1 cellular context compared by ENCODE assay signal in the genomic region with DNA sequence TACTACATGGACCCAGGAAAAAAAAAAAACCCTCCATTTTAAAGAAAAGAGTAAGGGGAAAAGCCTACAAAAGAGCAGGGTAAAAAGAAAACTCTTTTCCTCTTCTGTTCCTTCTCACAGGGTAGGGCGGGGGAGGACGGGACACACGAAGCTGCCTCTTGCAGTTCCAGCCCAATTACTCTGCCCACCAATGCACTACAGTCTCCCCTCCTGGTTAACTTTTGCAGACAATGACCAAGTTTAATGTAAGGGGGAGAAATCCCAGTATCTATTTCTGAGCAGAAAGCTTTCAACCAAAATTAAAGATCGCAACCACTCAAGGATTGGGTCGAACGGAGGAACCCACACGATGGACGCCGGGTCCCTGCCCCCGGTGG.
TF ChIP-seq lines count a peak whose summit lies in the region.

No MANE protein-coding gene starts in this region.

TF ChIP-seq in HepG2, 621 proteins besides CTCF, POLR2A, EP300 and RAD21:
- 0 out of 2 replicates have a peak, but pooled peaks have one; percentile 41 for TF ChIP-seq AFF4 (CRISPR knock-in tag; IDR thresholded peaks at IDR 0.05)
- 0 out of 2 replicates have a peak, but pooled peaks have one; percentile 45 for TF ChIP-seq ZIK1 (CRISPR knock-in tag; IDR thresholded peaks at IDR 0.05; ENCODE audit: borderline replicate concordance, low read depth)
- no peak for TF ChIP-seq ZNF788 (CRISPR knock-in tag; IDR thresholded peaks at IDR 0.05; ENCODE audit: borderline replicate concordance)
- TF ChIP-seq, protein P1, sequence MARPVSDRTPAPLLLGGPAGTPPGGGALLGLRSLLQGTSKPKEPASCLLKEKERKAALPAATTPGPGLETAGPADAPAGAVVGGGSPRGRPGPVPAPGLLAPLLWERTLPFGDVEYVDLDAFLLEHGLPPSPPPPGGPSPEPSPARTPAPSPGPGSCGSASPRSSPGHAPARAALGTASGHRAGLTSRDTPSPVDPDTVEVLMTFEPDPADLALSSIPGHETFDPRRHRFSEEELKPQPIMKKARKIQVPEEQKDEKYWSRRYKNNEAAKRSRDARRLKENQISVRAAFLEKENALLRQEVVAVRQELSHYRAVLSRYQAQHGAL (CRISPR knock-in tag; IDR thresholded peaks at IDR 0.05; ENCODE audit: not compliant biosample characterization) = no peak
- TF ChIP-seq SAFB2 (CRISPR knock-in tag; IDR thresholded peaks at IDR 0.05; ENCODE audit: borderline replicate concordance, low read depth) = peak; percentile 24; the same call in 1 of the 2 replicates
